ENCODE assay signal across 19 cellular contexts in genomic region chr2:179550214-179550613, GRCh38.
"Had no signal": no experiment of that assay in that cellular context is flagged by ENCODE, and none has a peak within 500 bp of the region (broad histone marks: within the 10 kb centered on the region; RNA-seq: fewer than 3 reads in every experiment).

No MANE protein-coding gene starts in this region.

- H3K9me3 Mint-ChIP-seq: activated naive CD4-positive, alpha-beta T cell treated with anti-CD3 and anti-CD28 coated beads, Interleukin-2, amount 50 U/mL, for 24 hours; activated T-cell treated with anti-CD3 and anti-CD28 coated beads, Interleukin-2, amount 50 U/mL, for 24 hours; type B pancreatic cell had no signal

- DNase-seq: activated CD4-positive, alpha-beta T cell treated with anti-CD3 and anti-CD28 coated beads for 1 hour; activated CD4-positive, alpha-beta T cell treated with anti-CD3 and anti-CD28 coated beads, Interleukin-2, amount 50 U/mL, for 48 hours; activated CD8-positive, alpha-beta memory T cell treated with anti-CD3 and anti-CD28 coated beads, Interleukin-2, amount 10 ng/mL, durations not matched to agents 7 days and 5 days; activated effector memory CD4-positive, alpha-beta T cell treated with Interleukin-2 at 50 U/mL for 16 hours; activated T-cell treated with anti-CD3 and anti-CD28 coated beads, Interleukin-2, amount 50 U/mL, for 24 hours; amniotic stem cell; effector memory CD8-positive, alpha-beta T cell; erythroblast; hippocampal formation; left ventricle myocardium superior; nephron progenitor cell; pancreas; stimulated activated CD4-positive, alpha-beta T cell treated with anti-CD3 and anti-CD28 coated beads, Interleukin-2, amount 100 ng/mL, for 48 hours; stimulated activated naive CD4-positive, alpha-beta T cell treated with Interleukin-2 at 50 U/mL for 16 hours; T-helper 2 cell had no signal

- H3K4me3 ChIP-seq: pancreas had no signal

- H3K36me3 ChIP-seq: pancreas had no signal

- H3K4me1 Mint-ChIP-seq: activated CD8-positive, alpha-beta memory T cell treated with anti-CD3 and anti-CD28 coated beads, Interleukin-2, amount 10 ng/mL, durations not matched to agents 7 days and 5 days; activated naive CD4-positive, alpha-beta T cell treated with anti-CD3 and anti-CD28 coated beads, Interleukin-2, amount 50 U/mL, for 24 hours had no signal

- H3K36me3 Mint-ChIP-seq: activated CD8-positive, alpha-beta memory T cell treated with anti-CD3 and anti-CD28 coated beads, Interleukin-2, amount 10 ng/mL, durations not matched to agents 7 days and 5 days; activated naive CD4-positive, alpha-beta T cell treated with anti-CD3 and anti-CD28 coated beads, Interleukin-2, amount 50 U/mL, for 24 hours; brain; type B pancreatic cell had no signal

- H3K27me3 Mint-ChIP-seq: activated CD8-positive, alpha-beta memory T cell treated with anti-CD3 and anti-CD28 coated beads, Interleukin-2, amount 10 ng/mL, durations not matched to agents 7 days and 5 days; effector memory CD8-positive, alpha-beta T cell; type B pancreatic cell had no signal

- H3K4me3 Mint-ChIP-seq: activated CD8-positive, alpha-beta memory T cell treated with anti-CD3 and anti-CD28 coated beads, Interleukin-2, amount 10 ng/mL, durations not matched to agents 7 days and 5 days; activated naive CD4-positive, alpha-beta T cell treated with anti-CD3 and anti-CD28 coated beads, Interleukin-2, amount 50 U/mL, for 24 hours; activated T-cell treated with anti-CD3 and anti-CD28 coated beads, Interleukin-2, amount 50 U/mL, for 24 hours; effector memory CD8-positive, alpha-beta T cell; nephron progenitor cell; type B pancreatic cell had no signal

- H3K27ac Mint-ChIP-seq: activated CD8-positive, alpha-beta memory T cell treated with anti-CD3 and anti-CD28 coated beads, Interleukin-2, amount 10 ng/mL, durations not matched to agents 7 days and 5 days; activated naive CD4-positive, alpha-beta T cell treated with anti-CD3 and anti-CD28 coated beads, Interleukin-2, amount 50 U/mL, for 24 hours; activated T-cell treated with anti-CD3 and anti-CD28 coated beads, Interleukin-2, amount 50 U/mL, for 24 hours; effector memory CD8-positive, alpha-beta T cell; nephron progenitor cell; type B pancreatic cell had no signal

- ATAC-seq: activated CD8-positive, alpha-beta memory T cell treated with anti-CD3 and anti-CD28 coated beads, Interleukin-2, amount 10 ng/mL, durations not matched to agents 7 days and 5 days; effector memory CD8-positive, alpha-beta T cell; left ventricle myocardium superior; pancreas had no signal

- H3K4me1 ChIP-seq: pancreas had no signal

- FAIRE-seq: keratinocyte, pancreas had no signal

- H3K9me3 ChIP-seq: pancreas had no signal

- H3K27ac ChIP-seq: pancreas had no signal
